ENCODE assay signal across 16 cellular contexts in the genomic region with DNA sequence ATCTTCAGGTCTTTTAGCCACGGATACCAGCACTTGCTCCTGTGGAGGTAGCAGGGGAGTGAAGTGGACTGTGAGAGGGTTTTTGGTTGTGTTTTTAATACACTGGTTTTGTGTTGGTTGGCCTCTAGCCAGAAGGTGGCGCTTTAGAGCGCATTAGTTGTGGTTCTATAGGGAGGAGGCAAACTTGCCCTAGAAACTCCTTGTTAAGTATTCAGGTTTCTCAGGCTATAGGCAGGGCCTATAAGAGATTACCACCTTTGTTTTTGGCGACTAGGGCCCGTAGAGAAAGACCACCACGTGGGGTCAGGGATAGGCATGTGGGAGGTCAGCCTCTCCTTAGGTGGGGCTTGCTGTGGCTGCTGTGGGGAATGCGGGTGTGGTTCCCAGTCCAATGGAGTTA.
A peak's percentile ranks its signal among the peaks of the same experiment; 100 is the strongest.
DNase-seq lines count a peak whose midpoint lies in the region; ATAC-seq, FAIRE-seq and TF ChIP-seq lines count a peak whose summit lies in the region.
"Had no signal": no experiment of that assay in that cellular context is flagged by ENCODE, and none has a peak within 500 bp of the region (broad histone marks: within the 10 kb centered on the region; RNA-seq: fewer than 3 reads in every experiment).

No MANE protein-coding gene starts in this region.

- peaks cover 25% of the 10 kb centered on the region for H3K9me3 ChIP-seq in mammary epithelial cell (replicated peaks; ENCODE audit: insufficient read depth, low read length)
- no peaks in the 10 kb centered on the region for H3K9me3 ChIP-seq in MM.1S (replicated peaks; ENCODE audit: insufficient read depth, low read length)
- H3K9me3 ChIP-seq: prostate gland had no signal

- H3K27me3 ChIP-seq in mammary epithelial cell (ENCODE audit: insufficient read depth, low read length) (no peaks in the 10 kb centered on the region), MM.1S (replicated peaks; ENCODE audit: insufficient read depth, low read length) (no peaks in the 10 kb centered on the region)
- H3K27me3 ChIP-seq: heart left ventricle had no signal

- no peaks in the 10 kb centered on the region for H3K27me3 Mint-ChIP-seq in MCF 10A (ENCODE audit: insufficient read depth, unreplicated experiment)

- H3K4me1 ChIP-seq in mammary epithelial cell (ENCODE audit: insufficient read depth, low read length) (no peaks in the 10 kb centered on the region), MM.1S (ENCODE audit: low read length) (no peaks in the 10 kb centered on the region)
- H3K4me1 ChIP-seq: heart left ventricle, prostate gland had no signal

- H3K4me2 ChIP-seq in mammary epithelial cell (ENCODE audit: insufficient read depth, low read depth, low read length) (no peak overlapping the region), MM.1S (ENCODE audit: low read depth, low read length) (no peak overlapping the region)

- POLR2A ChIA-PET in MCF 10A (lab: Yijun Ruan, JAX), result no interaction called here

- peaks cover 5% of the 10 kb centered on the region for H3K9me3 Mint-ChIP-seq in MCF 10A (ENCODE audit: unreplicated experiment)

- peak overlapping the region; percentile 39 for H3K27ac Mint-ChIP-seq in MCF 10A (ENCODE audit: low read depth, unreplicated experiment)
- H3K27ac Mint-ChIP-seq: activated CD8-positive, alpha-beta T cell treated with anti-CD3 and anti-CD28 coated beads, Interleukin-2, amount 10 ng/mL, durations not matched to agents 7 days and 5 days had no signal

- in situ Hi-C loops in mammary epithelial cell (cut with MboI; ENCODE audit: low sequenced_read_pairs in 2 of 2), result no loop called here
- in situ Hi-C loops in KBM-7 (cut with MboI; ENCODE audit: low pct_unique_long_range_greater_than_20kb, low sequenced_read_pairs), result no loop called here

- dilution Hi-C loops in mammary epithelial cell (cut with HindIII; ENCODE audit: low sequenced_read_pairs), result no loop called here

- H3K79me2 ChIP-seq in mammary epithelial cell (ENCODE audit: insufficient read depth, low read length) (no peaks in the 10 kb centered on the region), MM.1S (ENCODE audit: low read length) (no peaks in the 10 kb centered on the region)

- ATAC-seq in GM18861 (IDR thresholded peaks at IDR 0.05; ENCODE audit: unreplicated experiment), result no peak
- ATAC-seq: activated CD8-positive, alpha-beta T cell treated with anti-CD3 and anti-CD28 coated beads, Interleukin-2, amount 10 ng/mL, durations not matched to agents 7 days and 5 days; heart left ventricle had no signal

- CTCF ChIA-PET in MCF 10A (lab: Yijun Ruan, JAX) (interaction anchor here (0.6 to 0.7 kb wide), 2 partner anchors 244 to 341 kb away, joined by 3 to 4 read pairs; no protein-coding TSS in a partner anchor), mammary epithelial cell (lab: Charles Lee; ENCODE audit: low non-redundant PET) (no interaction called here)

- BruUV-seq in MCF 10A (replicated peaks; lab: Mats Ljungman, UMichigan) (no TSS peak), mammary epithelial cell (replicated peaks; lab: Mats Ljungman, UMichigan) (no TSS peak)

- DNase-seq in MCF 10A (ENCODE audit: unreplicated experiment) (peak; percentile 6), mammary epithelial cell (no peak), KBM-7 (peak; percentile 28), UCSD-AML1 (lab: John Stamatoyannopoulos, UW; ENCODE audit: unreplicated experiment) (peak; percentile 9), urothelium cell line (ENCODE audit: low spot score) (peak; percentile 1), MM.1S (no peak), foreskin melanocyte (no peak)
- DNase-seq: activated CD8-positive, alpha-beta T cell treated with anti-CD3 and anti-CD28 coated beads, Interleukin-2, amount 10 ng/mL, durations not matched to agents 7 days and 5 days; aorta; heart left ventricle; NCI-H1105 treated with DMSO at 0.1 percent for 48 hours; NCI-H510A; SIG-M5 had no signal

- H3K36me3 Mint-ChIP-seq in MCF 10A (ENCODE audit: insufficient read depth, unreplicated experiment), result no peaks in the 10 kb centered on the region

- TF ChIP-seq CTCF in MCF 10A (IDR thresholded peaks at IDR 0.05; ENCODE audit: unreplicated experiment), result peak; percentile 9
- no peak for TF ChIP-seq CTCF in mammary epithelial cell (conservative IDR thresholded peaks at IDR 0.05 in 1 of 2, IDR thresholded peaks at IDR 0.05 in 1 of 2; ENCODE audit: extremely low read depth in 1 of 2, insufficient read depth in 1 of 2, low read depth in 1 of 2, low read length in 2 of 2)
- TF ChIP-seq CTCF in MM.1S (IDR thresholded peaks at IDR 0.05; ENCODE audit: low read length), result no peak

- no peaks in the 10 kb centered on the region for H3K36me3 ChIP-seq in mammary epithelial cell (ENCODE audit: insufficient read depth, low read length)
- H3K36me3 ChIP-seq in MM.1S (replicated peaks; ENCODE audit: insufficient read depth, low read length), result no peaks in the 10 kb centered on the region
- H3K36me3 ChIP-seq: heart left ventricle, prostate gland had no signal

- WGBS in mammary epithelial cell (ENCODE audit: low coverage, missing lambda C conversion rate), result 61% methylated on average over 6 of the region's 7 CpGs

- no peak for FAIRE-seq in urothelium cell line (lab: Jason Lieb, UNC)
- FAIRE-seq: TTC549 had no signal

- no peaks in the 10 kb centered on the region for H3K9me2 ChIP-seq in MM.1S (replicated peaks; ENCODE audit: insufficient read depth, low read length)

- no peaks in the 10 kb centered on the region for H3F3A ChIP-seq in MM.1S (ENCODE audit: insufficient read depth, low read length)

- no peak overlapping the region for H3K9ac ChIP-seq in mammary epithelial cell (ENCODE audit: insufficient read depth, low read length)
- H3K9ac ChIP-seq in MM.1S (ENCODE audit: low read length), result no peak overlapping the region

- H4K20me1 ChIP-seq in mammary epithelial cell (ENCODE audit: insufficient read depth, low read length) (no peaks in the 10 kb centered on the region), MM.1S (ENCODE audit: insufficient read depth, low read length) (no peaks in the 10 kb centered on the region)

- H3K4me3 Mint-ChIP-seq in MCF 10A (ENCODE audit: unreplicated experiment), result no peak overlapping the region
- H3K4me3 Mint-ChIP-seq: activated CD8-positive, alpha-beta T cell treated with anti-CD3 and anti-CD28 coated beads, Interleukin-2, amount 10 ng/mL, durations not matched to agents 7 days and 5 days had no signal

- H2AFZ ChIP-seq in mammary epithelial cell (ENCODE audit: low read depth, low read length) (no peak overlapping the region), MM.1S (ENCODE audit: low read length) (no peak overlapping the region)

- H3K4me3 ChIP-seq in mammary epithelial cell (replicated peaks in 1 of 3; ENCODE audit: insufficient read depth in 1 of 3, low read depth in 2 of 3, low read length in 3 of 3), result no peak overlapping the region
- H3K4me3 ChIP-seq in MM.1S (ENCODE audit: low read length), result no peak overlapping the region
- H3K4me3 ChIP-seq: heart left ventricle, prostate gland had no signal

- intact Hi-C loops in MCF 10A (cut with micrococcal nuclease), result no loop called here
- intact Hi-C loops in mammary epithelial cell (cut with micrococcal nuclease), result no loop called here

- no peaks in the 10 kb centered on the region for H3K4me1 Mint-ChIP-seq in MCF 10A (ENCODE audit: insufficient read depth, unreplicated experiment)

- H3K27ac ChIP-seq in mammary epithelial cell (ENCODE audit: insufficient read depth, low read depth, low read length), result no peak overlapping the region
- H3K27ac ChIP-seq in MM.1S (ENCODE audit: low read length), result no peak overlapping the region
- H3K27ac ChIP-seq: heart left ventricle, prostate gland had no signal

Comparison
In these comparisons a context has a peak if more than half of its experiments do, and no peak if none do; other contexts are left out.
1. DNase-seq: peak in MCF 10A (single experiment), KBM-7 (single experiment), UCSD-AML1 (single experiment) and urothelium cell line (single experiment); none in mammary epithelial cell (single experiment), MM.1S (single experiment) and foreskin melanocyte (single experiment).